ENCODE assay signal across 26 cellular contexts in genomic region chr7:133775201-133775600, GRCh38.
"Had no signal": no experiment of that assay in that cellular context is flagged by ENCODE, and none has a peak within 500 bp of the region (broad histone marks: within the 10 kb centered on the region; RNA-seq: fewer than 3 reads in every experiment).

No MANE protein-coding gene starts in this region.

- DNase-seq: effector memory CD8-positive, alpha-beta T cell; glutamatergic neuron; immature natural killer cell; kidney; left cardiac atrium; left ventricle myocardium inferior; mesenchymal stem cell; naive thymus-derived CD4-positive, alpha-beta T cell; psoas muscle; retina; right lobe of liver; spleen; stimulated activated CD4-positive, alpha-beta T cell treated with anti-CD3 and anti-CD28 coated beads, Interleukin-15, amount 100 ng/mL, for 24 hours; stimulated activated CD4-positive, alpha-beta T cell treated with anti-CD3 and anti-CD28 coated beads, Interleukin-1b, Interleukin-23, amount 100 ng/mL, for 48 hours; stimulated activated CD4-positive, alpha-beta T cell treated with anti-CD3 and anti-CD28 coated beads, Interleukin-4, amount 100 ng/mL, for 4 hours; stimulated activated naive B cell treated with anti-CD40 and anti-IgM and Interleukin-4, amounts not matched to agents 10 μg/mL and 1 μg/mL and 100 μg/mL, for 72 hours; stimulated activated naive CD8-positive, alpha-beta T cell treated with anti-CD3 and anti-CD28 coated beads, Interleukin-15, amount 100 ng/mL, for 72 hours; testis; upper lobe of right lung had no signal

- H3K36me3 ChIP-seq: esophagus muscularis mucosa, gastroesophageal sphincter, left ventricle myocardium inferior, neutrophil, right lobe of liver, upper lobe of right lung, vagina had no signal

- H3K4me1 ChIP-seq: esophagus muscularis mucosa, gastroesophageal sphincter, left ventricle myocardium inferior, psoas muscle, right lobe of liver, spleen, testis, tibial nerve, upper lobe of right lung had no signal

- H3K9me3 ChIP-seq: esophagus muscularis mucosa, gastroesophageal sphincter, left ventricle myocardium inferior, neutrophil, psoas muscle, right lobe of liver, testis, tibial nerve, upper lobe of right lung, vagina had no signal

- ATAC-seq: effector memory CD8-positive, alpha-beta T cell; gastroesophageal sphincter; left cardiac atrium; naive thymus-derived CD4-positive, alpha-beta T cell; right lobe of liver; stimulated activated naive B cell treated with anti-CD40 and anti-IgM and Interleukin-4, amounts not matched to agents 10 μg/mL and 1 μg/mL and 100 μg/mL, for 72 hours; stimulated activated naive CD8-positive, alpha-beta T cell treated with anti-CD3 and anti-CD28 coated beads, Interleukin-15, amount 100 ng/mL, for 72 hours; upper lobe of right lung had no signal

- H3K4me3 ChIP-seq: esophagus muscularis mucosa, gastroesophageal sphincter, left ventricle myocardium inferior, lung, psoas muscle, right lobe of liver, spleen, testis, tibial nerve, upper lobe of right lung, vagina had no signal

- H3K27me3 ChIP-seq: esophagus muscularis mucosa, gastroesophageal sphincter, neutrophil, right lobe of liver, spleen, testis, tibial nerve, upper lobe of right lung, vagina had no signal

- H3K27ac ChIP-seq: epithelial cell of prostate, esophagus muscularis mucosa, gastroesophageal sphincter, left ventricle myocardium inferior, neutrophil, psoas muscle, right lobe of liver, spleen, testis, tibial nerve, upper lobe of right lung, vagina had no signal
